12 cellular contexts compared by ENCODE assay signal in the genomic region with DNA sequence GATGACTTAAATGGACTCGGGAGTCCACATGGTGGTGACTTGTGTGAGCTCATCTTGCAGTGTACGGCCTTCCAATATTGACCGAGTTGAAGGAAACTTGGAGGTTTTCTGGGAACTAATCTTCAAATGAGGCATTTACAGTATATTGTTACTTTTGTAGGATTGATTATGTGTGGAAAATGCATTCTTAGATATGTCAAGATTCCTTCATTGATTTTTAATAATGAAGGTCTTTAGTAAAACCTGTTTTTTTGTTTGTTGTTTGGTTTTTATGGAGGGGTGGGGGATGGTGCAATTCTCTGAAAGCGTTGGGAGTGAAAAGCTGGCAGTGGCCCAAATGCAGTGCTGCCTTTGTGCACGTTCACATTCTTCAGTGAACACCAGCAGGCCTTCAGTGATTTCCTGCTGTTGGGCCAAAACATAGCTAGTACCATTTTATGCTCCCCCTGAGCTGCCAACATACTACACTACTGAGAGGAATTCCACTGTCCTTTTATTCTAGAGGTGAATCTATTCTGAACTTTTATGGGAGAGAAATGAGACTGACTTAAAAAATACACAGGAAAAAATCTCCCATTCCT. TPM values are rescaled to one million over a fixed set of nuclear protein-coding genes. Genes with fewer than 3 reads are reported as not detected.
DNase-seq lines count a peak whose midpoint lies in the region; ATAC-seq, FAIRE-seq and TF ChIP-seq lines count a peak whose summit lies in the region.
"Had no signal": no experiment of that assay in that cellular context is flagged by ENCODE, and none has a peak within 500 bp of the region (broad histone marks: within the 10 kb centered on the region; RNA-seq: fewer than 3 reads in every experiment).

No MANE protein-coding gene starts in this region.

- H3K27ac Mint-ChIP-seq in osteocyte (ENCODE audit: unreplicated experiment), result peak overlapping the region; percentile 65

- no peak overlapping the region for H3K9ac ChIP-seq in endothelial cell of umbilical vein (replicated peaks; ENCODE audit: extremely low read depth, insufficient read depth, low read length)

- intact Hi-C loops in endothelial cell of umbilical vein (cut with micrococcal nuclease) (loop anchor here (1.0 to 2.0 kb wide), 3 partner anchors 7 to 60 kb away; no protein-coding TSS in a partner anchor), upper lobe of right lung (cut with DNase I) (no loop called here)

- H3K4me3 ChIP-seq in endothelial cell of umbilical vein (replicated peaks in 1 of 3; ENCODE audit: insufficient read depth in 1 of 3, low read depth in 1 of 3, low read length in 3 of 3) (no peak overlapping the region), upper lobe of right lung (no peak overlapping the region)
- H3K4me3 ChIP-seq: ascending aorta had no signal

- TF ChIP-seq POLR2A in endothelial cell of umbilical vein (IDR thresholded peaks at IDR 0.05; ENCODE audit: low read depth, low read length), result no peak

- CTCF ChIA-PET in endothelial cell of umbilical vein (lab: Charles Lee), result interaction anchor here (0.5 to 2.4 kb wide), 11 partner anchors 11 to 177 kb away, joined by 3 to 5 read pairs (median 4); no protein-coding TSS in a partner anchor

- no peak overlapping the region for H3K4me3 Mint-ChIP-seq in osteocyte (ENCODE audit: unreplicated experiment)

- H2AFZ ChIP-seq in endothelial cell of umbilical vein (ENCODE audit: low read depth, low read length), result no peak overlapping the region

- TF ChIP-seq CTCF in endothelial cell of umbilical vein (IDR thresholded peaks at IDR 0.05; ENCODE audit: extremely low read depth in 1 of 2, insufficient read depth in 1 of 2, low read depth in 1 of 2, low read length in 2 of 2) (no peak), osteocyte (IDR thresholded peaks at IDR 0.05) (no peak), upper lobe of right lung (IDR thresholded peaks at IDR 0.05) (no peak)

- H3K4me2 ChIP-seq in endothelial cell of umbilical vein (ENCODE audit: insufficient read depth, low read length), result peak overlapping the region; percentile 18

- H3K79me2 ChIP-seq in endothelial cell of umbilical vein (ENCODE audit: control insufficient read depth, insufficient read depth, low read length), result peaks cover 96% of the 10 kb centered on the region

- peak; percentile 5 for DNase-seq in DMS153 (lab: John Stamatoyannopoulos, UW)
- DNase-seq in DMS153 treated with DMSO at 0.1 percent for 48 hours (lab: John Stamatoyannopoulos, UW; ENCODE audit: unreplicated experiment), result no peak
- peak; percentile 36 for DNase-seq in NCI-H774 (lab: John Stamatoyannopoulos, UW)
- peak; percentile 78 for DNase-seq in endothelial cell of umbilical vein (ENCODE audit: low read depth, low spot score)
- no peak for DNase-seq in osteocyte (ENCODE audit: extremely low spot score, unreplicated experiment)
- no peak for DNase-seq in upper lobe of right lung
- DNase-seq in NK-92 treated with Interleukin-12 subunit alpha and Interleukin-12 subunit beta, amount 100 ng/mL, for 24 hours (lab: John Stamatoyannopoulos, UW), result no peak
- DNase-seq: MM.1S, SIG-M5 had no signal

- H3K4me1 Mint-ChIP-seq in osteocyte (ENCODE audit: unreplicated experiment), result peaks cover 29% of the 10 kb centered on the region

- FAIRE-seq in endothelial cell of umbilical vein (lab: Jason Lieb, UNC), result peak; percentile 88
- FAIRE-seq: A204.1 had no signal

- H3K36me3 ChIP-seq in endothelial cell of umbilical vein (ENCODE audit: control insufficient read depth in 2 of 2, extremely low read depth in 1 of 2, insufficient read depth in 2 of 2, low read length in 2 of 2) (no peaks in the 10 kb centered on the region), upper lobe of right lung (no peaks in the 10 kb centered on the region)
- H3K36me3 ChIP-seq: ascending aorta had no signal

- no peaks in the 10 kb centered on the region for H3K27me3 Mint-ChIP-seq in osteocyte (ENCODE audit: unreplicated experiment)

- peaks cover under 1% of the 10 kb centered on the region for H3K36me3 Mint-ChIP-seq in osteocyte (ENCODE audit: unreplicated experiment)

- H3K4me1 ChIP-seq in endothelial cell of umbilical vein (ENCODE audit: control insufficient read depth, extremely low read depth, insufficient read depth, low read length) (peaks cover 24% of the 10 kb centered on the region), upper lobe of right lung (peaks cover 45% of the 10 kb centered on the region)

- ATAC-seq in upper lobe of right lung (no peak), GM21381 (IDR thresholded peaks at IDR 0.05; ENCODE audit: unreplicated experiment) (no peak)

- peaks cover 10% of the 10 kb centered on the region for H3K9me3 Mint-ChIP-seq in osteocyte (ENCODE audit: unreplicated experiment)

- BruUV-seq in endothelial cell of umbilical vein (replicated peaks; lab: Mats Ljungman, UMichigan), result no TSS peak

- no peaks in the 10 kb centered on the region for H3K9me1 ChIP-seq in endothelial cell of umbilical vein (replicated peaks; ENCODE audit: control insufficient read depth, extremely low read depth, insufficient read depth, low read length)

- dilution Hi-C loops in endothelial cell of umbilical vein (cut with MboI; ENCODE audit: extremely low pct_ligation_motif_present, low sequenced_read_pairs), result no loop called here

- H3K9me3 ChIP-seq in endothelial cell of umbilical vein (replicated peaks; ENCODE audit: control insufficient read depth, insufficient read depth, low read length) (no peaks in the 10 kb centered on the region), upper lobe of right lung (peaks cover 8% of the 10 kb centered on the region)

- H3K27me3 ChIP-seq in endothelial cell of umbilical vein (ENCODE audit: control insufficient read depth in 2 of 2, insufficient read depth in 2 of 2, low read length in 2 of 2) (no peaks in the 10 kb centered on the region), upper lobe of right lung (no peaks in the 10 kb centered on the region)
- H3K27me3 ChIP-seq: ascending aorta had no signal

- POLR2A ChIA-PET in endothelial cell of umbilical vein (lab: Charles Lee), result interaction anchor here (0.6 to 1.5 kb wide), 3 partner anchors 8 to 61 kb away, joined by 3 to 4 read pairs (median 3); no protein-coding TSS in a partner anchor

- H3K27ac ChIP-seq in endothelial cell of umbilical vein (ENCODE audit: insufficient read depth, low read depth, low read length), result peak overlapping the region; percentile 46
- H3K27ac ChIP-seq in upper lobe of right lung, result no peak overlapping the region
- H3K27ac ChIP-seq: ascending aorta had no signal

- peaks cover 3% of the 10 kb centered on the region for H4K20me1 ChIP-seq in endothelial cell of umbilical vein (replicated peaks; ENCODE audit: control insufficient read depth, extremely low read depth, insufficient read depth, low read length)

TF ChIP-seq in endothelial cell of umbilical vein, 7 proteins besides CTCF, POLR2A, EP300 and RAD21:
- no peak for TF ChIP-seq JUN (IDR thresholded peaks at IDR 0.05; ENCODE audit: borderline replicate concordance, insufficient read depth, insufficient read length, low read depth)
- TF ChIP-seq, protein P1, sequence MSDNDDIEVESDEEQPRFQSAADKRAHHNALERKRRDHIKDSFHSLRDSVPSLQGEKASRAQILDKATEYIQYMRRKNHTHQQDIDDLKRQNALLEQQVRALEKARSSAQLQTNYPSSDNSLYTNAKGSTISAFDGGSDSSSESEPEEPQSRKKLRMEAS (IDR thresholded peaks at IDR 0.05; ENCODE audit: insufficient read depth, insufficient read length), result no peak
- TF ChIP-seq EZH2 (IDR thresholded peaks at IDR 0.05; ENCODE audit: borderline replicate concordance, low read depth, low read length, severe bottlenecking), result no peak

RNA-seq across cellular contexts. Expression of a gene that starts 50.4 kb away (rescaled TPM):
- total RNA-seq in endothelial cell of umbilical vein (99.3 and 107 TPM in 2 replicates), osteocyte (72.0 and 76.4 TPM in 2 replicates), upper lobe of right lung (85.4 TPM)
- 38.9 and 61.5 TPM in 2 replicates for polyA plus RNA-seq in endothelial cell of umbilical vein
- 43.8 and 59.1 TPM in 2 replicates for polyA plus RNA-seq in endothelial cell of umbilical vein (2011; cell fraction: cytosol; rRNA removed)
- polyA plus RNA-seq in endothelial cell of umbilical vein (2011; cell fraction: nucleus; rRNA removed), result 34.9 and 37.5 TPM in 2 replicates
- 110 and 111 TPM in 2 replicates for polyA plus RNA-seq in endothelial cell of umbilical vein (2012)
- polyA minus RNA-seq in endothelial cell of umbilical vein, result 181 and 235 TPM in 2 replicates
- 12.6 TPM for polyA minus RNA-seq in endothelial cell of umbilical vein (2011; cell fraction: cytosol; rRNA and poly(A)+ RNA removed)
- polyA minus RNA-seq in endothelial cell of umbilical vein (2011; cell fraction: nucleus; rRNA and poly(A)+ RNA removed), result 37.8 and 59.1 TPM in 2 replicates

Comparison
In these comparisons a context has a peak if more than half of its experiments do, and no peak if none do; other contexts are left out.
1. DNase-seq: peak in DMS153 (single experiment), NCI-H774 (single experiment) and endothelial cell of umbilical vein (single experiment); none in DMS153 treated with DMSO at 0.1 percent for 48 hours (single experiment), osteocyte (single experiment), upper lobe of right lung (single experiment) and NK-92 treated with Interleukin-12 subunit alpha and Interleukin-12 subunit beta, amount 100 ng/mL, for 24 hours (single experiment).